21 cellular contexts compared by ENCODE assay signal in the genomic region with DNA sequence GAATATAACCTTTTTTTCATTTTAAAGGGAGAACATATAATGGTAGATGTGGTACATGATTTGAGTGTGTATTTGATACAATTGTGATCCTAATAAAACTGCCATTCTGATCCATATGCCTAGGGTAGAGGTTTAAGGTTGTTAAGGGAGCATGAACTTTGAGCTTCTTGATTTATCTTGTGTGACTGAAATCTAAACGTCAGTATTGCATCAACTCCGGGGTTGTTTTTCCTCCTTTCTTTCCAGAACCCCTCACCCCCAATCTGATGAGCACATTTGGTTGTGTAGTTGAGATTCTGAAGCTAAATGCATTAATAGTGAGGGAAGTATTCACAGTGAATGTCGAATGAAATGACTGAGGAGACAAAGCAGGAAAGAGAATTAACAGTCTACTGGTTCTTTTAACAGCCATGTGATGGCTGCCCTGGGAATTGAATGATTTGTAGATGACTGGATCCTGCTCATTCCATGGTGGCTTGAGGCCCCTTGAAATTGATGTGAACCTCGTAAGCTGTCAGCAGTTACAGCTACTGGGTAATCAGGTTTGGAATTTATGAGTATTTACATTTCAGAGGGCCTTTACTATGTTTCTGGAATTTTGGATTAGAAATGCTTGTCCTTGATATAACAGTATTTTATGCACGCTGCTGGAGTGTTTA. TPM values are rescaled to one million over a fixed set of nuclear protein-coding genes. Genes with fewer than 3 reads are reported as not detected.
DNase-seq lines count a peak whose midpoint lies in the region; ATAC-seq and TF ChIP-seq lines count a peak whose summit lies in the region.
"Had no signal": no experiment of that assay in that cellular context is flagged by ENCODE, and none has a peak within 500 bp of the region (broad histone marks: within the 10 kb centered on the region; RNA-seq: fewer than 3 reads in every experiment).

No MANE protein-coding gene starts in this region.

- H3K27me3 ChIP-seq in Panc1 (ENCODE audit: control insufficient read depth, insufficient read depth, low read length) = no peaks in the 10 kb centered on the region
- H3K27me3 ChIP-seq: neural progenitor cell, uterus had no signal

- peaks cover 6% of the 10 kb centered on the region; the same call in 1 of the 2 replicates for H3K4me1 ChIP-seq in Panc1 (ENCODE audit: control insufficient read depth, insufficient read depth, low read length)
- H3K4me1 ChIP-seq: neural progenitor cell, prostate gland, uterus had no signal

- H3K36me3 Mint-ChIP-seq in activated T-helper 1 cell treated with anti-CD3 and anti-CD28 coated beads, Interleukin-12 subunit alpha, Interleukin-12 subunit beta, Interleukin-2, Interleukin-4 antibody, amounts not matched to agents 30 ng/mL and 10 ng/mL and 1 ng/mL, durations not matched to agents 14 hours and 24 hours and 36 hours (ENCODE audit: low read depth) = no peaks in the 10 kb centered on the region

- intact Hi-C loops in Panc1 (cut with micrococcal nuclease; ENCODE audit: unreplicated experiment) = no loop called here
- intact Hi-C loops in activated T-helper 1 cell treated with anti-CD3 and anti-CD28 coated beads, Interleukin-12 subunit alpha, Interleukin-12 subunit beta, Interleukin-2, Interleukin-4 antibody, amounts not matched to agents 30 ng/mL and 10 ng/mL and 1 ng/mL, durations not matched to agents 14 hours and 24 hours and 36 hours (cut with micrococcal nuclease) = no loop called here

- H3K27me3 Mint-ChIP-seq in activated T-helper 1 cell treated with anti-CD3 and anti-CD28 coated beads, Interleukin-12 subunit alpha, Interleukin-12 subunit beta, Interleukin-2, Interleukin-4 antibody, amounts not matched to agents 30 ng/mL and 10 ng/mL and 1 ng/mL, durations not matched to agents 14 hours and 24 hours and 36 hours (ENCODE audit: insufficient read depth) = no peaks in the 10 kb centered on the region
- H3K27me3 Mint-ChIP-seq: activated naive CD8-positive, alpha-beta T cell treated with anti-CD3 and anti-CD28 coated beads, Interleukin-2, amount 50 U/mL, for 24 hours; dendritic cell treated with granulocyte-macrophage colony-stimulating factor and Interleukin-4, amounts not matched to agents 40 ng/mL and 50 ng/mL, for 4 days had no signal

- no peaks in the 10 kb centered on the region for H3K9me3 Mint-ChIP-seq in activated T-helper 1 cell treated with anti-CD3 and anti-CD28 coated beads, Interleukin-12 subunit alpha, Interleukin-12 subunit beta, Interleukin-2, Interleukin-4 antibody, amounts not matched to agents 30 ng/mL and 10 ng/mL and 1 ng/mL, durations not matched to agents 14 hours and 24 hours and 36 hours
- H3K9me3 Mint-ChIP-seq: activated naive CD8-positive, alpha-beta T cell treated with anti-CD3 and anti-CD28 coated beads, Interleukin-2, amount 50 U/mL, for 24 hours; dendritic cell treated with granulocyte-macrophage colony-stimulating factor and Interleukin-4, amounts not matched to agents 40 ng/mL and 50 ng/mL, for 4 days; HFFc6; neural progenitor cell had no signal

- POLR2A ChIA-PET in Panc1 (lab: Charles Lee) = no interaction called here

- H3K27ac ChIP-seq in Panc1 (ENCODE audit: low read length) = peak overlapping the region; percentile 48; the same call in 1 of the 2 replicates
- H3K27ac ChIP-seq: neural progenitor cell, prostate gland, uterus had no signal

- CTCF ChIA-PET in Panc1 (lab: Charles Lee) = no interaction called here

- H3K36me3 ChIP-seq in Panc1 (ENCODE audit: control insufficient read depth, insufficient read depth, low read length) = no peaks in the 10 kb centered on the region
- H3K36me3 ChIP-seq: neural progenitor cell, prostate gland, uterus had no signal

- H3K27ac Mint-ChIP-seq in activated T-helper 1 cell treated with anti-CD3 and anti-CD28 coated beads, Interleukin-12 subunit alpha, Interleukin-12 subunit beta, Interleukin-2, Interleukin-4 antibody, amounts not matched to agents 30 ng/mL and 10 ng/mL and 1 ng/mL, durations not matched to agents 14 hours and 24 hours and 36 hours = no peak overlapping the region
- H3K27ac Mint-ChIP-seq: activated naive CD8-positive, alpha-beta T cell treated with anti-CD3 and anti-CD28 coated beads, Interleukin-2, amount 50 U/mL, for 24 hours; dendritic cell treated with granulocyte-macrophage colony-stimulating factor and Interleukin-4, amounts not matched to agents 40 ng/mL and 50 ng/mL, for 4 days; HFFc6; neural progenitor cell had no signal

- BruUV-seq in Panc1 (replicated peaks; lab: Mats Ljungman, UMichigan) = no TSS peak

- peaks cover 22% of the 10 kb centered on the region for H3K4me1 Mint-ChIP-seq in activated T-helper 1 cell treated with anti-CD3 and anti-CD28 coated beads, Interleukin-12 subunit alpha, Interleukin-12 subunit beta, Interleukin-2, Interleukin-4 antibody, amounts not matched to agents 30 ng/mL and 10 ng/mL and 1 ng/mL, durations not matched to agents 14 hours and 24 hours and 36 hours (ENCODE audit: low read depth)

- no peaks in the 10 kb centered on the region for H3K9me3 ChIP-seq in Panc1 (ENCODE audit: control insufficient read depth, insufficient read depth, low read depth, low read length)
- H3K9me3 ChIP-seq: prostate gland, uterus had no signal

- no peak overlapping the region for H3K4me3 Mint-ChIP-seq in activated T-helper 1 cell treated with anti-CD3 and anti-CD28 coated beads, Interleukin-12 subunit alpha, Interleukin-12 subunit beta, Interleukin-2, Interleukin-4 antibody, amounts not matched to agents 30 ng/mL and 10 ng/mL and 1 ng/mL, durations not matched to agents 14 hours and 24 hours and 36 hours
- H3K4me3 Mint-ChIP-seq: activated naive CD8-positive, alpha-beta T cell treated with anti-CD3 and anti-CD28 coated beads, Interleukin-2, amount 50 U/mL, for 24 hours; dendritic cell treated with granulocyte-macrophage colony-stimulating factor and Interleukin-4, amounts not matched to agents 40 ng/mL and 50 ng/mL, for 4 days; HFFc6; neural progenitor cell had no signal

- peak; percentile 12 for DNase-seq in NCI-H187 treated with DMSO at 0.1 percent for 48 hours (lab: John Stamatoyannopoulos, UW)
- no peak for DNase-seq in NCI-H187 (lab: John Stamatoyannopoulos, UW)
- no peak for DNase-seq in Panc1 (ENCODE audit: low read depth, low spot score)
- peak; percentile 38 for DNase-seq in iris pigment epithelial cell (ENCODE audit: low read depth)
- DNase-seq in skeletal muscle cell (ENCODE audit: low read depth) = peak; percentile 39
- no peak for DNase-seq in activated T-helper 1 cell treated with anti-CD3 and anti-CD28 coated beads, Interleukin-12 subunit alpha, Interleukin-12 subunit beta, Interleukin-2, Interleukin-4 antibody, amounts not matched to agents 30 ng/mL and 10 ng/mL and 1 ng/mL, durations not matched to agents 14 hours and 24 hours and 36 hours (ENCODE audit: low spot score)
- no peak for DNase-seq in SKM-1 (lab: John Stamatoyannopoulos, UW; ENCODE audit: unreplicated experiment)
- DNase-seq: 8988T; activated CD4-positive, alpha-beta T cell treated with anti-CD3 and anti-CD28 coated beads for 48 hours; activated effector memory CD4-positive, alpha-beta T cell treated with Interleukin-2 at 50 U/mL for 16 hours; activated naive CD8-positive, alpha-beta T cell treated with anti-CD3 and anti-CD28 coated beads, Interleukin-2, amount 50 U/mL, for 24 hours; HFFc6; Karpas-422; NCI-H1417; RPMI8226; SW 1271; uterus had no signal

- in situ Hi-C loops in Panc1 (cut with HindIII; ENCODE audit: low pct_unique_long_range_greater_than_20kb, low sequenced_read_pairs) = no loop called here

- no peak for TF ChIP-seq CTCF in Panc1 (IDR thresholded peaks at IDR 0.05)

- H3K4me3 ChIP-seq in Panc1 (ENCODE audit: low read depth in 2 of 2, low read length in 2 of 2) (no peak overlapping the region), skeletal muscle cell (ENCODE audit: low read depth, low read length) (no peak overlapping the region)
- H3K4me3 ChIP-seq: neural progenitor cell, prostate gland, uterus had no signal

- ATAC-seq in Panc1 = no peak
- no peak for ATAC-seq in HG02970 (IDR thresholded peaks at IDR 0.05; ENCODE audit: low FRiP score, unreplicated experiment)
- ATAC-seq: activated naive CD8-positive, alpha-beta T cell treated with anti-CD3 and anti-CD28 coated beads, Interleukin-2, amount 50 U/mL, for 24 hours had no signal

RNA-seq across cellular contexts. Expression of a gene that starts 44.8 kb away (rescaled TPM):
- 12.8 TPM for total RNA-seq in Panc1 (2021; ENCODE audit: unreplicated experiment)
- 9.9 TPM for polyA plus RNA-seq in Panc1 (2012; ENCODE audit: insufficient read length)
- 20.8 and 23.8 TPM in 2 replicates for total RNA-seq in activated T-helper 1 cell treated with anti-CD3 and anti-CD28 coated beads, Interleukin-12 subunit alpha, Interleukin-12 subunit beta, Interleukin-2, Interleukin-4 antibody, amounts not matched to agents 30 ng/mL and 10 ng/mL and 1 ng/mL, durations not matched to agents 14 hours and 24 hours and 36 hours

RNA-seq across cellular contexts. Expression of a gene that starts 45.3 kb away (rescaled TPM):
- 27.4 TPM for total RNA-seq in Panc1 (2021; ENCODE audit: unreplicated experiment)
- polyA plus RNA-seq in Panc1 (2012; ENCODE audit: insufficient read length) = 22.5 TPM
- 47.1 and 48.9 TPM in 2 replicates for total RNA-seq in activated T-helper 1 cell treated with anti-CD3 and anti-CD28 coated beads, Interleukin-12 subunit alpha, Interleukin-12 subunit beta, Interleukin-2, Interleukin-4 antibody, amounts not matched to agents 30 ng/mL and 10 ng/mL and 1 ng/mL, durations not matched to agents 14 hours and 24 hours and 36 hours

Comparison
In these comparisons a context has a peak if more than half of its experiments do, and no peak if none do; other contexts are left out.
1. DNase-seq: peak in NCI-H187 treated with DMSO at 0.1 percent for 48 hours (single experiment), iris pigment epithelial cell (single experiment) and skeletal muscle cell (single experiment); none in NCI-H187 (0 of 2), Panc1 (single experiment), activated T-helper 1 cell treated with anti-CD3 and anti-CD28 coated beads, Interleukin-12 subunit alpha, Interleukin-12 subunit beta, Interleukin-2, Interleukin-4 antibody, amounts not matched to agents 30 ng/mL and 10 ng/mL and 1 ng/mL, durations not matched to agents 14 hours and 24 hours and 36 hours (single experiment) and SKM-1 (single experiment).